In genomic region chr5:169160405-169160901, GRCh38 we compare ENCODE assay signal across 10 cellular contexts.
DNase-seq lines count a peak whose midpoint lies in the region; TF ChIP-seq lines count a peak whose summit lies in the region.
"Had no signal": no experiment of that assay in that cellular context is flagged by ENCODE, and none has a peak within 500 bp of the region (broad histone marks: within the 10 kb centered on the region; RNA-seq: fewer than 3 reads in every experiment).

No MANE protein-coding gene starts in this region.

- no peaks in the 10 kb centered on the region for H3K27me3 ChIP-seq in tibial nerve

- no peak for TF ChIP-seq EP300 in tibial nerve (IDR thresholded peaks at IDR 0.05)

- intact Hi-C loops in head of caudate nucleus (cut with DNase I) = no loop called here

- 27 to 31% methylated on average over 6 of the region's 6 CpGs for WGBS in tibial nerve, 2 donors

- TF ChIP-seq CTCF in HFF-Myc (IDR thresholded peaks at IDR 0.05; ENCODE audit: low read depth, low read length, missing control alignments) (peak; percentile 32), tibial nerve (IDR thresholded peaks at IDR 0.05) (no peak)

- no peak for TF ChIP-seq POLR2A in tibial nerve (IDR thresholded peaks at IDR 0.05)

- H3K4me3 ChIP-seq in HFF-Myc (replicated peaks; ENCODE audit: low read depth, low read length) = no peak overlapping the region
- no peak overlapping the region for H3K4me3 ChIP-seq in tibial nerve

- H3K4me1 ChIP-seq in tibial nerve = peaks cover 0 to 21% (median 2%) of the 10 kb centered on the region in 4 donors

- H3K9me3 ChIP-seq in tibial nerve = peaks cover 0 to 30% (median 6%) of the 10 kb centered on the region in 4 donors

- no peaks in the 10 kb centered on the region for H3K36me3 ChIP-seq in tibial nerve

- peak overlapping the region in 3 of 4 donors; percentile 8 to 78 (median 71) for H3K27ac ChIP-seq in tibial nerve

- DNase-seq in HFF-Myc (ENCODE audit: extremely low read depth, low read depth) (no peak), astrocyte of the hippocampus (ENCODE audit: low read depth, low spot score) (peak; percentile 75), left kidney (ENCODE audit: low read depth, low spot score) (peak; percentile 38), tibial nerve (ENCODE audit: low spot score in 2 of 2) (no peak), nucleus accumbens (lab: John Stamatoyannopoulos, UW) (no peak), head of caudate nucleus (no peak), activated T-cell treated with anti-CD3 and anti-CD28 coated beads for 4 hours (no peak)
- DNase-seq in effector CD8-positive, alpha-beta T cell (lab: John Stamatoyannopoulos, UW) = no peak
- DNase-seq: NCI-H1417 treated with DMSO at 0.1 percent for 48 hours; stimulated activated CD4-positive, alpha-beta T cell treated with anti-CD3 and anti-CD28 coated beads, Interleukin-12 subunit alpha, Interleukin-12 subunit beta, amount 100 ng/mL, for 4 hours had no signal

Comparison
In these comparisons a context has a peak if more than half of its experiments do, and no peak if none do; other contexts are left out.
1. DNase-seq: peak in astrocyte of the hippocampus (single experiment) and left kidney (single experiment); none in HFF-Myc (single experiment), tibial nerve (0 of 2), nucleus accumbens (0 of 56), head of caudate nucleus (0 of 42), effector CD8-positive, alpha-beta T cell (single experiment) and activated T-cell treated with anti-CD3 and anti-CD28 coated beads for 4 hours (single experiment).